ENCODE assay signal across 8 cellular contexts in genomic region chr20:58650776-58651547, GRCh38. TPM values are rescaled to one million over a fixed set of nuclear protein-coding genes. Genes with fewer than 3 reads are reported as not detected.
DNase-seq lines count a peak whose midpoint lies in the region; ATAC-seq and TF ChIP-seq lines count a peak whose summit lies in the region.

A gene with protein sequence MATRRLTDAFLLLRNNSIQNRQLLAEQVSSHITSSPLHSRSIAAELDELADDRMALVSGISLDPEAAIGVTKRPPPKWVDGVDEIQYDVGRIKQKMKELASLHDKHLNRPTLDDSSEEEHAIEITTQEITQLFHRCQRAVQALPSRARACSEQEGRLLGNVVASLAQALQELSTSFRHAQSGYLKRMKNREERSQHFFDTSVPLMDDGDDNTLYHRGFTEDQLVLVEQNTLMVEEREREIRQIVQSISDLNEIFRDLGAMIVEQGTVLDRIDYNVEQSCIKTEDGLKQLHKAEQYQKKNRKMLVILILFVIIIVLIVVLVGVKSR (plus strand): TSS chr20:58651283. CDS start chr20:58652007, 724 bp downstream.

- H3K27ac Mint-ChIP-seq in chondrocyte (ENCODE audit: unreplicated experiment): peak within 1 kb of the TSS; percentile 99

- CTCF ChIA-PET in AG04450 (lab: Charles Lee): interaction anchor here (0.7 to 1.6 kb wide), 36 partner anchors 8 to 421 kb away, joined by 3 to 7 read pairs (median 3); partner anchors contain the start of genes GNAS and RAB22A

- H3K36me3 ChIP-seq in kidney epithelial cell (ENCODE audit: control insufficient read depth, insufficient read depth, low read length): no peaks in the 10 kb centered on the region

- H3K9me3 Mint-ChIP-seq in chondrocyte (ENCODE audit: low read depth): no peaks in the 10 kb centered on the region

- peak within 1 kb of the TSS; percentile 96 for H3K27ac ChIP-seq in AG04450 (ENCODE audit: low read depth, low read length)

- TF ChIP-seq POLR2A in GM18951 (IDR thresholded peaks at IDR 0.05; ENCODE audit: extremely low read depth, insufficient read depth, insufficient read length): peak; percentile 78

- TF ChIP-seq CTCF in AG04450 (IDR thresholded peaks at IDR 0.05; ENCODE audit: low read depth, low read length): peak; percentile 51
- peak; percentile 88 for TF ChIP-seq CTCF in chondrocyte (IDR thresholded peaks at IDR 0.05)
- peak; percentile 44 for TF ChIP-seq CTCF in kidney epithelial cell (IDR thresholded peaks at IDR 0.05; ENCODE audit: insufficient read depth, low read length, poor library complexity, severe bottlenecking)

- peaks cover 42% of the 10 kb centered on the region for H3K4me1 Mint-ChIP-seq in chondrocyte (ENCODE audit: low read depth)

- POLR2A ChIA-PET in AG04450 (lab: Yijun Ruan, JAX): interaction anchor here (0.6 to 1.5 kb wide), 23 partner anchors 9 to 416 kb away, joined by 3 to 12 read pairs (median 5); partner anchors contain the start of genes APCDD1L, NPEPL1 and VAPB

- H3K27me3 ChIP-seq in AG04450 (ENCODE audit: control insufficient read depth, insufficient read depth, low read length) (no peaks in the 10 kb centered on the region), kidney epithelial cell (ENCODE audit: control insufficient read depth, insufficient read depth, low read length) (no peaks in the 10 kb centered on the region)

- no peaks in the 10 kb centered on the region for H3K27me3 Mint-ChIP-seq in chondrocyte (ENCODE audit: low read depth)

- ATAC-seq in HG03342 (IDR thresholded peaks at IDR 0.05; ENCODE audit: unreplicated experiment): peak; percentile 54

- in situ Hi-C loops in GM18951 (cut with MboI; ENCODE audit: low sequenced_read_pairs, unreplicated experiment): no loop called here

- peak within 1 kb of the TSS; percentile 92 for H3K4me3 ChIP-seq in AG04450 (ENCODE audit: low read depth, low read length)
- H3K4me3 ChIP-seq in kidney epithelial cell (ENCODE audit: low read depth, low read length): peak within 1 kb of the TSS; percentile 78

- peak within 1 kb of the TSS; percentile 96 for H3K4me3 Mint-ChIP-seq in chondrocyte (ENCODE audit: unreplicated experiment)

- H3K36me3 Mint-ChIP-seq in chondrocyte (ENCODE audit: low read depth): no peaks in the 10 kb centered on the region

- peak; percentile 86 for DNase-seq in AG04450 (ENCODE audit: low read depth, low spot score)
- DNase-seq in NCI-H446 treated with DMSO at 0.1 percent for 48 hours (lab: John Stamatoyannopoulos, UW): peak; percentile 83
- peak; percentile 78 for DNase-seq in activated CD4-positive, alpha-beta T cell treated with anti-CD3 and anti-CD28 coated beads for 1 hour
- no peak for DNase-seq in chondrocyte (ENCODE audit: low spot score)
- DNase-seq in kidney epithelial cell (ENCODE audit: low read depth): no peak
- DNase-seq in stimulated activated CD4-positive, alpha-beta T cell treated with anti-CD3 and anti-CD28 coated beads, Interleukin-15, amount 100 ng/mL, for 24 hours: peak; percentile 92

- peaks cover 5% of the 10 kb centered on the region; the same call in 1 of the 2 replicates for H3K9me3 ChIP-seq in AG04450 (ENCODE audit: control insufficient read depth, insufficient read depth, low read length)

RNA-seq across cellular contexts. Expression of the gene that starts here (rescaled TPM):
- 43.8 and 51.9 TPM in 2 replicates for polyA plus RNA-seq in AG04450 (2011; rRNA removed)
- 24.5 and 29.6 TPM in 2 replicates for polyA minus RNA-seq in AG04450 (2011; rRNA and poly(A)+ RNA removed)
- total RNA-seq in chondrocyte (44.5 to 58.1 TPM (median 50.4 TPM) in 3 replicates), kidney epithelial cell (38.3 and 53.6 TPM in 2 replicates)

Comparison
In these comparisons a context has a peak if more than half of its experiments do, and no peak if none do; other contexts are left out.
1. DNase-seq: peak in AG04450 (single experiment), NCI-H446 treated with DMSO at 0.1 percent for 48 hours (single experiment), activated CD4-positive, alpha-beta T cell treated with anti-CD3 and anti-CD28 coated beads for 1 hour (single experiment) and stimulated activated CD4-positive, alpha-beta T cell treated with anti-CD3 and anti-CD28 coated beads, Interleukin-15, amount 100 ng/mL, for 24 hours (single experiment); none in chondrocyte (single experiment) and kidney epithelial cell (single experiment).
2. Peak in every context shown above with its lines, with median percentiles within 50 percentile points of each other: CTCF ChIP-seq.